8 cellular contexts compared by ENCODE assay signal in genomic region chr3:56682458-56683121, GRCh38. TPM values are rescaled to one million over a fixed set of nuclear protein-coding genes. Genes with fewer than 3 reads are reported as not detected.
DNase-seq lines count a peak whose midpoint lies in the region; ATAC-seq and TF ChIP-seq lines count a peak whose summit lies in the region.

No MANE protein-coding gene starts in this region.

- H3K36me3 Mint-ChIP-seq in neural progenitor cell, result peaks cover 43% of the 10 kb centered on the region

- peaks cover 29% of the 10 kb centered on the region for H4K20me1 ChIP-seq in neural progenitor cell (ENCODE audit: low read depth)

- H3K4me1 ChIP-seq in neural progenitor cell (peaks cover 29% of the 10 kb centered on the region), stomach smooth muscle (ENCODE audit: control insufficient read depth, insufficient read depth, low read length) (peaks cover 4% of the 10 kb centered on the region)

- peaks cover 14% of the 10 kb centered on the region for H3K4me1 Mint-ChIP-seq in neural progenitor cell

- H3K27ac Mint-ChIP-seq in neural progenitor cell, result peak overlapping the region; percentile 95

- H3K27me3 ChIP-seq in neural progenitor cell, result peaks cover 7% of the 10 kb centered on the region
- H3K27me3 ChIP-seq in stomach smooth muscle (ENCODE audit: control insufficient read depth in 1 of 2, insufficient read depth in 2 of 2, low read length in 2 of 2), result no peaks in the 10 kb centered on the region

- peak overlapping the region; percentile 95 for H2AFZ ChIP-seq in neural progenitor cell (replicated peaks)

- DNase-seq in DMS53 treated with DMSO at 0.1 percent for 48 hours (lab: John Stamatoyannopoulos, UW; ENCODE audit: unreplicated experiment), result peak; percentile 5
- peak; percentile 66 for DNase-seq in Jurkat, Clone E6-1 (ENCODE audit: low read depth, low spot score)
- DNase-seq in activated gamma-delta T cell treated with Interleukin-2 at 50 U/mL for 16 hours, result peak; percentile 70
- peak; percentile 54 to 79 for DNase-seq in foreskin fibroblast
- DNase-seq in neural progenitor cell (ENCODE audit: low spot score), result peak; percentile 91

- H3K4me2 ChIP-seq in neural progenitor cell, result peak overlapping the region; percentile 82

- ATAC-seq in GM21576 (IDR thresholded peaks at IDR 0.05; ENCODE audit: unreplicated experiment), result peak; percentile 51

- TF ChIP-seq CTCF in foreskin fibroblast (IDR thresholded peaks at IDR 0.05; ENCODE audit: low read depth, low read length) (no peak), neural progenitor cell (IDR thresholded peaks at IDR 0.05) (no peak)

- H3K9me3 Mint-ChIP-seq in neural progenitor cell, result peaks cover 35% of the 10 kb centered on the region

- peak overlapping the region; percentile 87 for H3K27ac ChIP-seq in neural progenitor cell
- H3K27ac ChIP-seq in stomach smooth muscle (ENCODE audit: low read length), result peak overlapping the region; percentile 95

- H3K36me3 ChIP-seq in neural progenitor cell, result peaks cover 7% of the 10 kb centered on the region
- H3K36me3 ChIP-seq in stomach smooth muscle (ENCODE audit: control insufficient read depth in 2 of 2, insufficient read depth in 2 of 2, low read length in 2 of 2), result no peaks in the 10 kb centered on the region

- H3F3A ChIP-seq in neural progenitor cell (ENCODE audit: low read depth), result peaks cover 18% of the 10 kb centered on the region

- peaks cover 50% of the 10 kb centered on the region for H3K79me2 ChIP-seq in neural progenitor cell (ENCODE audit: low read depth)

- peak overlapping the region; percentile 59 for H3K9ac ChIP-seq in neural progenitor cell
- H3K9ac ChIP-seq in stomach smooth muscle (ENCODE audit: low read length in 2 of 2), result peak overlapping the region; percentile 93

- peak overlapping the region; percentile 93 for H3K4me3 Mint-ChIP-seq in neural progenitor cell

- H3K4me3 ChIP-seq in Jurkat, Clone E6-1 (ENCODE audit: low read length), result peak overlapping the region; percentile 69
- peak overlapping the region; percentile 80 to 86 for H3K4me3 ChIP-seq in foreskin fibroblast (ENCODE audit: low read depth in 1 of 2, low read length in 2 of 2)
- H3K4me3 ChIP-seq in neural progenitor cell, result peak overlapping the region; percentile 75
- peak overlapping the region; percentile 72 to 81 for H3K4me3 ChIP-seq in stomach smooth muscle (ENCODE audit: low read length in 2 of 2)

- no peaks in the 10 kb centered on the region for H3K27me3 Mint-ChIP-seq in neural progenitor cell (ENCODE audit: insufficient read depth, low read depth)

- TF ChIP-seq POLR2A in Raji (IDR thresholded peaks at IDR 0.05; ENCODE audit: insufficient read depth, low read depth, low read length), result peak; percentile 63

- peaks cover 10% of the 10 kb centered on the region for H3K9me3 ChIP-seq in neural progenitor cell (ENCODE audit: low read depth)
- H3K9me3 ChIP-seq in stomach smooth muscle (ENCODE audit: control insufficient read depth in 2 of 2, low read length in 2 of 2), result no peaks in the 10 kb centered on the region

RNA-seq across cellular contexts. Expression of gene TASOR, which starts 0.5 kb away (rescaled TPM):
- polyA plus RNA-seq in Jurkat, Clone E6-1 (2012; ENCODE audit: insufficient read depth, insufficient read length), result 31.6 TPM
- 76.6 and 141 TPM in 2 replicates for total RNA-seq in neural progenitor cell (ENCODE audit: low replicate concordance)

Comparison
In these comparisons a context has a peak if more than half of its experiments do, and no peak if none do; other contexts are left out.
1. Peak in every context shown above with its lines: DNase-seq, ATAC-seq, H3K4me3 ChIP-seq and H3K27ac ChIP-seq.
2. DNase-seq: peak in every context shown above with its lines; median percentile 91 in neural progenitor cell; 70 in activated gamma-delta T cell treated with Interleukin-2 at 50 U/mL for 16 hours; 66 in foreskin fibroblast; 66 in Jurkat, Clone E6-1; 5 in DMS53 treated with DMSO at 0.1 percent for 48 hours.